8 cellular contexts compared by ENCODE assay signal in genomic region chr1:93845554-93846150, GRCh38. TPM values are rescaled to one million over a fixed set of nuclear protein-coding genes. Genes with fewer than 3 reads are reported as not detected.
DNase-seq lines count a peak whose midpoint lies in the region; ATAC-seq and TF ChIP-seq lines count a peak whose summit lies in the region.

No MANE protein-coding gene starts in this region.

- H3K4me3 ChIP-seq in HEK293 (ENCODE audit: low read depth, low read length) = peak overlapping the region; percentile 88

- H3K27me3 Mint-ChIP-seq in activated CD8-positive, alpha-beta memory T cell treated with anti-CD3 and anti-CD28 coated beads, Interleukin-2, amount 10 ng/mL, durations not matched to agents 7 days and 5 days = peaks cover 2% of the 10 kb centered on the region

- no peaks in the 10 kb centered on the region for H3K36me3 ChIP-seq in HEK293 (ENCODE audit: control insufficient read depth in 2 of 2, insufficient read depth in 1 of 2, low read length in 2 of 2)

- DNase-seq in activated CD8-positive, alpha-beta memory T cell treated with anti-CD3 and anti-CD28 coated beads, Interleukin-2, amount 10 ng/mL, durations not matched to agents 7 days and 5 days = no peak
- no peak for DNase-seq in activated CD8-positive, alpha-beta memory T cell treated with anti-CD3 and anti-CD28 coated beads, Interleukin-2, amount 50 U/mL, for 4 hours
- DNase-seq in NCI-H146 treated with DMSO at 0.1 percent for 48 hours (lab: John Stamatoyannopoulos, UW; ENCODE audit: unreplicated experiment) (peak; percentile 16), amniotic stem cell (lab: John Stamatoyannopoulos, UW) (peak; percentile 68), islet precursor cell (peak; percentile 83), NCI-H2081 (lab: John Stamatoyannopoulos, UW) (no peak)
- DNase-seq in stimulated activated CD4-positive, alpha-beta T cell treated with anti-CD3 and anti-CD28 coated beads, TNF-alpha, amount 100 ng/mL, for 48 hours (ENCODE audit: low read depth in 3 of 3) = peak; percentile 6 to 36 (median 8)

- TF ChIP-seq CTCF in HEK293 (tag by site-specific recombination; IDR thresholded peaks at IDR 0.05) = no peak

- H3K27ac Mint-ChIP-seq in activated CD8-positive, alpha-beta memory T cell treated with anti-CD3 and anti-CD28 coated beads, Interleukin-2, amount 10 ng/mL, durations not matched to agents 7 days and 5 days = peak overlapping the region; percentile 93

- POLR2A ChIA-PET in HEK293 (lab: Yijun Ruan, JAX) = interaction anchor here (0.7 to 1.6 kb wide), 14 partner anchors 11 to 767 kb away, joined by 3 to 8 read pairs (median 3); partner anchors contain the start of genes DNTTIP2, DR1, FNBP1L and MTF2

- peak overlapping the region; percentile 88 for H3K4me3 Mint-ChIP-seq in activated CD8-positive, alpha-beta memory T cell treated with anti-CD3 and anti-CD28 coated beads, Interleukin-2, amount 10 ng/mL, durations not matched to agents 7 days and 5 days

- H3K9me3 Mint-ChIP-seq in activated CD8-positive, alpha-beta memory T cell treated with anti-CD3 and anti-CD28 coated beads, Interleukin-2, amount 10 ng/mL, durations not matched to agents 7 days and 5 days (ENCODE audit: low read depth) = peaks cover 3% of the 10 kb centered on the region

- peak overlapping the region; percentile 91 for H3K27ac ChIP-seq in HEK293 (ENCODE audit: extremely low read depth, low read depth, low read length)

- peak; percentile 22 for ATAC-seq in activated CD8-positive, alpha-beta memory T cell treated with anti-CD3 and anti-CD28 coated beads, Interleukin-2, amount 10 ng/mL, durations not matched to agents 7 days and 5 days

- H3K4me1 ChIP-seq in HEK293 (ENCODE audit: control insufficient read depth, insufficient read depth, low read length) = peaks cover 3% of the 10 kb centered on the region; the same call in 1 of the 2 replicates

- H3K9me3 ChIP-seq in HEK293 (ENCODE audit: control insufficient read depth, insufficient read depth, low read depth, low read length) = no peaks in the 10 kb centered on the region

- CTCF ChIA-PET in activated CD8-positive, alpha-beta memory T cell treated with anti-CD3 and anti-CD28 coated beads, Interleukin-2, amount 10 ng/mL, durations not matched to agents 7 days and 5 days (lab: Charles Lee) = interaction anchor here (0.7 to 8.3 kb wide), 12 partner anchors 13 to 499 kb away, joined by 3 to 143 read pairs (median 3); no protein-coding TSS in a partner anchor
- CTCF ChIA-PET in HEK293 (lab: Yijun Ruan, JAX) = interaction anchor here (0.6 to 7.9 kb wide), 13 partner anchors 29 to 541 kb away, joined by 3 to 120 read pairs (median 4); no protein-coding TSS in a partner anchor

- no peaks in the 10 kb centered on the region for H3K36me3 Mint-ChIP-seq in activated CD8-positive, alpha-beta memory T cell treated with anti-CD3 and anti-CD28 coated beads, Interleukin-2, amount 10 ng/mL, durations not matched to agents 7 days and 5 days

- H3K4me1 Mint-ChIP-seq in activated CD8-positive, alpha-beta memory T cell treated with anti-CD3 and anti-CD28 coated beads, Interleukin-2, amount 10 ng/mL, durations not matched to agents 7 days and 5 days = peaks cover 19% of the 10 kb centered on the region

TF ChIP-seq in HEK293, 187 proteins besides CTCF, POLR2A, EP300 and RAD21 (continues in another document):
- TF ChIP-seq ZNF626 (tag by site-specific recombination; IDR thresholded peaks at IDR 0.05) (no peak), ZXDB (tag by site-specific recombination; IDR thresholded peaks at IDR 0.05) (no peak), GFI1B (tag by site-specific recombination; IDR thresholded peaks at IDR 0.05) (no peak), ZFHX2 (tag by site-specific recombination; conservative IDR thresholded peaks at IDR 0.05) (no peak), ZNF2 (tag by site-specific recombination; IDR thresholded peaks at IDR 0.05) (0 out of 2 replicates have a peak, but pooled peaks have one; percentile 12), ZNF121 (tag by site-specific recombination; IDR thresholded peaks at IDR 0.05) (no peak), ZNF776 (tag by site-specific recombination; IDR thresholded peaks at IDR 0.05; ENCODE audit: borderline replicate concordance) (no peak), ZBTB17 (tag by site-specific recombination; IDR thresholded peaks at IDR 0.05) (peak; percentile 75), ZNF433 (tag by site-specific recombination; IDR thresholded peaks at IDR 0.05; ENCODE audit: low read depth) (no peak), ZNF704 (tag by site-specific recombination; IDR thresholded peaks at IDR 0.05) (no peak), ZSCAN23 (tag by site-specific recombination; IDR thresholded peaks at IDR 0.05) (no peak), ZBTB48 (tag by site-specific recombination; IDR thresholded peaks at IDR 0.05) (peak; percentile 40), SCRT2 (tag by site-specific recombination; IDR thresholded peaks at IDR 0.05) (no peak), WT1 (tag by site-specific recombination; IDR thresholded peaks at IDR 0.05) (no peak; the same call in 1 of the 2 replicates), FEZF1 (tag by site-specific recombination; IDR thresholded peaks at IDR 0.05) (peak; percentile 52; the same call in 1 of the 2 replicates), ZNF114 (tag by site-specific recombination; IDR thresholded peaks at IDR 0.05) (no peak), ZNF518A (tag by site-specific recombination; conservative IDR thresholded peaks at IDR 0.05; ENCODE audit: low read depth) (no peak), ZNF549 (tag by site-specific recombination; IDR thresholded peaks at IDR 0.05) (no peak), ZBTB21 (tag by site-specific recombination; IDR thresholded peaks at IDR 0.05) (no peak)
- TF ChIP-seq, protein P1, sequence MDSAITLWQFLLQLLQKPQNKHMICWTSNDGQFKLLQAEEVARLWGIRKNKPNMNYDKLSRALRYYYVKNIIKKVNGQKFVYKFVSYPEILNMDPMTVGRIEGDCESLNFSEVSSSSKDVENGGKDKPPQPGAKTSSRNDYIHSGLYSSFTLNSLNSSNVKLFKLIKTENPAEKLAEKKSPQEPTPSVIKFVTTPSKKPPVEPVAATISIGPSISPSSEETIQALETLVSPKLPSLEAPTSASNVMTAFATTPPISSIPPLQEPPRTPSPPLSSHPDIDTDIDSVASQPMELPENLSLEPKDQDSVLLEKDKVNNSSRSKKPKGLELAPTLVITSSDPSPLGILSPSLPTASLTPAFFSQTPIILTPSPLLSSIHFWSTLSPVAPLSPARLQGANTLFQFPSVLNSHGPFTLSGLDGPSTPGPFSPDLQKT (IDR thresholded peaks at IDR 0.05; ENCODE audit: borderline replicate concordance, low read depth, low read length) = no peak
- TF ChIP-seq, protein P2, sequence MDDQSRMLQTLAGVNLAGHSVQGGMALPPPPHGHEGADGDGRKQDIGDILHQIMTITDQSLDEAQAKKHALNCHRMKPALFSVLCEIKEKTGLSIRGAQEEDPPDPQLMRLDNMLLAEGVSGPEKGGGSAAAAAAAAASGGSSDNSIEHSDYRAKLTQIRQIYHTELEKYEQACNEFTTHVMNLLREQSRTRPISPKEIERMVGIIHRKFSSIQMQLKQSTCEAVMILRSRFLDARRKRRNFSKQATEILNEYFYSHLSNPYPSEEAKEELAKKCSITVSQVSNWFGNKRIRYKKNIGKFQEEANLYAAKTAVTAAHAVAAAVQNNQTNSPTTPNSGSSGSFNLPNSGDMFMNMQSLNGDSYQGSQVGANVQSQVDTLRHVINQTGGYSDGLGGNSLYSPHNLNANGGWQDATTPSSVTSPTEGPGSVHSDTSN (CRISPR knock-in tag; IDR thresholded peaks at IDR 0.05) = no peak

RNA-seq across cellular contexts. Expression of gene DNTTIP2, which starts 33.4 kb away (rescaled TPM):
- 10 to 100 TPM; 60.8 to 74.5 TPM for total RNA-seq in activated CD8-positive, alpha-beta memory T cell treated with anti-CD3 and anti-CD28 coated beads, Interleukin-2, amount 10 ng/mL, durations not matched to agents 7 days and 5 days

Comparison
In these comparisons a context has a peak if more than half of its experiments do, and no peak if none do; other contexts are left out.
1. DNase-seq: peak in NCI-H146 treated with DMSO at 0.1 percent for 48 hours (single experiment), amniotic stem cell (single experiment), islet precursor cell (single experiment) and stimulated activated CD4-positive, alpha-beta T cell treated with anti-CD3 and anti-CD28 coated beads, TNF-alpha, amount 100 ng/mL, for 48 hours (3 of 3); none in activated CD8-positive, alpha-beta memory T cell treated with anti-CD3 and anti-CD28 coated beads, Interleukin-2, amount 10 ng/mL, durations not matched to agents 7 days and 5 days (single experiment), activated CD8-positive, alpha-beta memory T cell treated with anti-CD3 and anti-CD28 coated beads, Interleukin-2, amount 50 U/mL, for 4 hours (single experiment) and NCI-H2081 (0 of 2).